Comparison of ENCODE assay signal across 36 cellular contexts in genomic region chr1:170908942-170909341, GRCh38. TPM values are rescaled to one million over a fixed set of nuclear protein-coding genes. Genes with fewer than 3 reads are reported as not detected.
"Had no signal": no experiment of that assay in that cellular context is flagged by ENCODE, and none has a peak within 500 bp of the region (broad histone marks: within the 10 kb centered on the region; RNA-seq: fewer than 3 reads in every experiment).

No MANE protein-coding gene starts in this region.

- H3K27ac ChIP-seq: ascending aorta, cardiac muscle cell, KMS-11, Peyer's patch, VCaP had no signal

- H3K9me3 Mint-ChIP-seq: activated B cell treated with CpG ODN at 0.5 μM for 24 hours; activated CD4-positive, alpha-beta memory T cell treated with anti-CD3 and anti-CD28 coated beads for 36 hours; activated naive CD8-positive, alpha-beta T cell treated with anti-CD3 and anti-CD28 coated beads for 36 hours had no signal

- H3K9me3 ChIP-seq: ascending aorta, Peyer's patch had no signal

- H3K27me3 ChIP-seq: ascending aorta, cardiac muscle cell, Peyer's patch had no signal

- DNase-seq: activated B cell treated with CpG ODN at 0.5 μM for 24 hours; activated CD4-positive, alpha-beta memory T cell treated with anti-CD3 and anti-CD28 coated beads for 36 hours; activated CD4-positive, alpha-beta T cell treated with anti-CD3 and anti-CD28 coated beads for 4 hours; activated CD4-positive, alpha-beta T cell treated with anti-CD3 and anti-CD28 coated beads, Interleukin-2, amount 50 U/mL, for 1 hour; activated CD4-positive, CD25-positive, alpha-beta regulatory T cell treated with anti-CD3 and anti-CD28 coated beads, Interleukin-2, amount 50 U/mL, for 72 hours; activated CD8-positive, alpha-beta memory T cell treated with anti-CD3 and anti-CD28 coated beads, Interleukin-2, amount 50 U/mL, for 4 hours; activated effector memory CD4-positive, alpha-beta T cell treated with Interleukin-2 at 50 U/mL for 16 hours; activated naive CD4-positive, alpha-beta T cell treated with anti-CD3 and anti-CD28 coated beads, Interleukin-2, amount 50 U/mL, for 16 hours; activated naive CD8-positive, alpha-beta T cell treated with anti-CD3 and anti-CD28 coated beads for 36 hours; activated T-cell treated with anti-CD3 and anti-CD28 coated beads for 4 hours; activated T-cell treated with anti-CD3 and anti-CD28 coated beads, Interleukin-2, amount 50 U/mL, for 48 hours; amygdala; MM.1S; NCI-H1105; NCI-H1417 treated with DMSO at 0.1 percent for 48 hours; NCI-H1930; NCI-H2081 treated with DMSO at 0.1 percent for 48 hours; NCI-H345; NCI-H524 treated with DMSO at 0.1 percent for 48 hours; PC-3; Peyer's patch; RPMI8226; SIG-M5; SW 1271; T-helper 1 cell; T-helper 2 cell; T-helper 9 cell had no signal

- H3K4me2 ChIP-seq: KMS-11 had no signal

- ATAC-seq: PC-3, Right ventricle myocardium inferior had no signal

- H3K36me3 Mint-ChIP-seq: activated CD4-positive, alpha-beta memory T cell treated with anti-CD3 and anti-CD28 coated beads for 36 hours; activated naive CD8-positive, alpha-beta T cell treated with anti-CD3 and anti-CD28 coated beads for 36 hours had no signal

- H3K4me3 Mint-ChIP-seq: activated B cell treated with CpG ODN at 0.5 μM for 24 hours; activated CD4-positive, alpha-beta memory T cell treated with anti-CD3 and anti-CD28 coated beads for 36 hours; activated naive CD8-positive, alpha-beta T cell treated with anti-CD3 and anti-CD28 coated beads for 36 hours had no signal

- H3K36me3 ChIP-seq: ascending aorta, cardiac muscle cell, Peyer's patch had no signal

- H3K27ac Mint-ChIP-seq: activated B cell treated with CpG ODN at 0.5 μM for 24 hours; activated CD4-positive, alpha-beta memory T cell treated with anti-CD3 and anti-CD28 coated beads for 36 hours; activated naive CD8-positive, alpha-beta T cell treated with anti-CD3 and anti-CD28 coated beads for 36 hours had no signal

- H3K9ac ChIP-seq: KMS-11 had no signal

- H3K4me1 Mint-ChIP-seq: activated B cell treated with CpG ODN at 0.5 μM for 24 hours; activated naive CD8-positive, alpha-beta T cell treated with anti-CD3 and anti-CD28 coated beads for 36 hours had no signal

- H3K4me1 ChIP-seq: Peyer's patch had no signal

- H3K4me3 ChIP-seq: ascending aorta, cardiac muscle cell, Peyer's patch had no signal

- H3K27me3 Mint-ChIP-seq: activated B cell treated with CpG ODN at 0.5 μM for 24 hours; activated CD4-positive, alpha-beta memory T cell treated with anti-CD3 and anti-CD28 coated beads for 36 hours had no signal

RNA-seq across cellular contexts. Expression of gene MROH9, which starts 26.4 kb away (rescaled TPM):
- total RNA-seq: activated B cell treated with CpG ODN at 0.5 μM for 24 hours; activated CD4-positive, alpha-beta memory T cell treated with anti-CD3 and anti-CD28 coated beads for 36 hours; activated naive CD8-positive, alpha-beta T cell treated with anti-CD3 and anti-CD28 coated beads for 36 hours; ascending aorta; cardiac muscle cell; LHCN-M2; NCI-H460; PC-3; Peyer's patch; Right ventricle myocardium inferior; SK-MEL-5 had no signal
- polyA plus RNA-seq: adipose tissue, cardiac muscle cell had no signal
